Comparison of ENCODE assay signal across 8 cellular contexts in the genomic region with DNA sequence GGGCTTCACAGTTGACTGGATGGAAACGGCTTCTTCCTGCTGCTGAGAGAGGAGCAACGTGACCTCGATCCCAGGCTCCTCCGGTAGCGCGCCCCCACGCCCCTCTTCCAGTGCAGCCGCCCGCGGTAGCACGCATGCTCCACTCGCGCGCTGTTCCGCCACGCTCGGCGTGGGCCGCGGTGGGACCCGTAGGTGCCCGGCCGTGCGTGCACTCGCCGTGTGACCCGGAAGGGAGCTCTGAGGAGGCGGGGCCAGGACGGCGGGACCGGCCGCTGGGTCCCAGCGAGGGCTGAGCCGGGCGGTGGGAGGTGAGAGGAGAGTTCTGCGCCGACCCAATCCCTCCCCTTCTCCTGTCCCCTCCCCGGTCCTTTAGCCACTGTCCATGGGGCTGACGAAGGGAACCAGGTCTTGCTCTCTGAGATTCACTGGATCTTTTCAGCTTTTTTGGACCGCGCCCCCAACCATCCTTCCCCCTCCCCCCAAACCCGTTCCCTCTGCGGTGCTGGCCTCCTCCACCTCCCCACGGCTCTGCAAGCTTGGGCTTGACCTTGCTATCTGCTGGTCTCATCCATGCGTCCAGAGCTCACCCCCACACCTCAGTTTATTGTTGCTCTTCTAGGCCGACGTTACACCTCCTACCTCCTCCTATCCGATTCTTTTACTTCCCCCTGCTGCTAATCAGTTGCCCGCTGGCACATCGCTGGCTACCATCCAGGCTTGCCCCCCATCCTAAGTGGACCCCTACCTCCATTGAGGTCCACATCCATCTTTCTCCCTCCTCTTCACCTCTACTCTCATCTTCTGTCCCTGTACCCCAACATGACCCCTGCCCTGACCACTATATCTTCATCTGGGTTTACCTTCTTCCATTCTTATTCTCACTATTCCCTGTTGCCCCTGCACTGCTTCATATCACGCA. TPM values are rescaled to one million over a fixed set of nuclear protein-coding genes. Genes with fewer than 3 reads are reported as not detected.
A peak's percentile ranks its signal among the peaks of the same experiment; 100 is the strongest.
DNase-seq lines count a peak whose midpoint lies in the region; TF ChIP-seq lines count a peak whose summit lies in the region.

A gene (plus strand): TSS at position 255 of the 919 bp plus-strand sequence. CDS start 2,115 bp downstream, outside the sequence.

- peak within 1 kb of the TSS; percentile 59 to 71 for H3K27ac ChIP-seq in ascending aorta
- H3K27ac ChIP-seq in right atrium auricular region: peak within 1 kb of the TSS; percentile 67 to 79

- TF ChIP-seq CTCF in ascending aorta (IDR thresholded peaks at IDR 0.05): no peak
- TF ChIP-seq CTCF in right atrium auricular region (IDR thresholded peaks at IDR 0.05): peak in 1 of 2 donors; percentile 14

- peak; percentile 36 to 83 for DNase-seq in HAP-1 (ENCODE audit: low spot score in 2 of 2)
- peak; percentile 73 for DNase-seq in MV-4-11 (lab: John Stamatoyannopoulos, UW)
- DNase-seq in T-helper 2 cell: peak; percentile 58 to 84 (median 74)
- DNase-seq in ascending aorta (ENCODE audit: low spot score in 2 of 2): peak in 1 of 2 donors; percentile 90
- peak; percentile 83 for DNase-seq in right atrium auricular region (ENCODE audit: low spot score)
- DNase-seq in pulmonary artery endothelial cell (ENCODE audit: low read depth, low spot score): peak; percentile 29
- DNase-seq in ureter (ENCODE audit: low spot score): peak; percentile 86

- H3K36me3 ChIP-seq in HAP-1 (replicated peaks) (peaks cover 15% of the 10 kb centered on the region), ascending aorta (peaks cover 38 to 60% of the 10 kb centered on the region in 2 donors), right atrium auricular region (peaks cover 53% of the 10 kb centered on the region)

- peaks cover 8% of the 10 kb centered on the region for H3K4me1 ChIP-seq in HAP-1
- peaks cover 0 to 12% of the 10 kb centered on the region in 2 donors for H3K4me1 ChIP-seq in ascending aorta
- peaks cover 0 to 17% of the 10 kb centered on the region in 2 donors for H3K4me1 ChIP-seq in right atrium auricular region

- in situ Hi-C loops in HAP-1 (cut with MboI; ENCODE audit: low sequenced_read_pairs): no loop called here

- no peaks in the 10 kb centered on the region for H3K27me3 ChIP-seq in HAP-1 (ENCODE audit: low read depth)
- no peaks in the 10 kb centered on the region for H3K27me3 ChIP-seq in ascending aorta
- no peaks in the 10 kb centered on the region for H3K27me3 ChIP-seq in right atrium auricular region

- intact Hi-C loops in ascending aorta (cut with DNase I): no loop called here

- peak within 1 kb of the TSS; percentile 91 for H3K4me3 ChIP-seq in GM08714 (ENCODE audit: low read length)
- H3K4me3 ChIP-seq in HAP-1: peak within 1 kb of the TSS; percentile 60
- H3K4me3 ChIP-seq in ascending aorta: peak within 1 kb of the TSS; percentile 71 to 77
- peak within 1 kb of the TSS; percentile 63 to 86 for H3K4me3 ChIP-seq in right atrium auricular region

- H3K9me3 ChIP-seq in HAP-1 (no peaks in the 10 kb centered on the region), ascending aorta (no peaks in the 10 kb centered on the region), right atrium auricular region (no peaks in the 10 kb centered on the region)

RNA-seq across cellular contexts. Expression of the gene that starts here (rescaled TPM):
- 36.1 TPM for total RNA-seq in ascending aorta
- total RNA-seq in right atrium auricular region: 10 to 100 TPM; 11.0 to 16.8 TPM
- total RNA-seq in pulmonary artery endothelial cell: 20.3 and 25.7 TPM in 2 replicates
- 71.7 TPM for total RNA-seq in ureter
